In genomic region chr11:12430351-12430750, GRCh38 we compare ENCODE assay signal across 12 cellular contexts. TPM values are rescaled to one million over a fixed set of nuclear protein-coding genes. Genes with fewer than 3 reads are reported as not detected.
DNase-seq lines count a peak whose midpoint lies in the region; ATAC-seq and TF ChIP-seq lines count a peak whose summit lies in the region.
"Had no signal": no experiment of that assay in that cellular context is flagged by ENCODE, and none has a peak within 500 bp of the region (broad histone marks: within the 10 kb centered on the region; RNA-seq: fewer than 3 reads in every experiment).

No MANE protein-coding gene starts in this region.

- H3K9me3 ChIP-seq in AG04450 (ENCODE audit: control insufficient read depth, insufficient read depth, low read length) (no peaks in the 10 kb centered on the region), adipocyte (ENCODE audit: control insufficient read depth, low read length) (no peaks in the 10 kb centered on the region)
- H3K9me3 ChIP-seq: thyroid gland had no signal

- H3K36me3 ChIP-seq in adipocyte (ENCODE audit: control insufficient read depth, insufficient read depth, low read length, severe bottlenecking): peaks cover 15% of the 10 kb centered on the region
- H3K36me3 ChIP-seq: thyroid gland had no signal

- CTCF ChIA-PET in AG04450 (lab: Charles Lee): interaction anchor here (1.8 kb wide), 1 partner anchor 99 kb away, joined by 7 read pairs; no protein-coding TSS in a partner anchor

- H3K27ac ChIP-seq in AG04450 (ENCODE audit: low read depth, low read length): peak overlapping the region; percentile 93

- H3K9ac ChIP-seq in adipocyte (ENCODE audit: low read length): peak overlapping the region; percentile 82

- H3K4me1 ChIP-seq in adipocyte (ENCODE audit: control insufficient read depth, insufficient read depth, low read length): peaks cover 57% of the 10 kb centered on the region

- POLR2A ChIA-PET in AG04450 (lab: Yijun Ruan, JAX): interaction anchor here (0.9 to 1.0 kb wide), 2 partner anchors 12 to 32 kb away, joined by 3 to 4 read pairs; no protein-coding TSS in a partner anchor

- peak overlapping the region; percentile 75 for H3K27ac Mint-ChIP-seq in progenitor cell of endocrine pancreas

- DNase-seq in AG04450 (ENCODE audit: low read depth, low spot score): no peak
- DNase-seq in adipocyte (ENCODE audit: low read depth): peak; percentile 46
- DNase-seq in fibroblast of villous mesenchyme (ENCODE audit: low read depth): peak; percentile 65
- no peak for DNase-seq in progenitor cell of endocrine pancreas (ENCODE audit: low spot score, unreplicated experiment)
- no peak for DNase-seq in T-helper 2 cell
- DNase-seq: caudate nucleus, NCI-H1694 had no signal

- H3K9me3 Mint-ChIP-seq in progenitor cell of endocrine pancreas (ENCODE audit: low read depth): no peaks in the 10 kb centered on the region
- H3K9me3 Mint-ChIP-seq: neural crest cell had no signal

- no peaks in the 10 kb centered on the region for H3K27me3 Mint-ChIP-seq in progenitor cell of endocrine pancreas

- ATAC-seq in HG03135 (IDR thresholded peaks at IDR 0.05; ENCODE audit: unreplicated experiment) (no peak), GM19328 (IDR thresholded peaks at IDR 0.05; ENCODE audit: unreplicated experiment) (no peak), GM19395 (IDR thresholded peaks at IDR 0.05; ENCODE audit: unreplicated experiment) (no peak)

- H3K4me3 ChIP-seq in AG04450 (ENCODE audit: low read depth, low read length) (no peak overlapping the region), adipocyte (ENCODE audit: low read length) (peak overlapping the region; percentile 54), fibroblast of villous mesenchyme (ENCODE audit: low read depth, low read length) (no peak overlapping the region)
- H3K4me3 ChIP-seq: thyroid gland had no signal

- H3K4me3 Mint-ChIP-seq in progenitor cell of endocrine pancreas (ENCODE audit: low read depth): no peak overlapping the region
- H3K4me3 Mint-ChIP-seq: neural crest cell had no signal

- H3K27me3 ChIP-seq in AG04450 (ENCODE audit: control insufficient read depth, insufficient read depth, low read length): no peaks in the 10 kb centered on the region
- H3K27me3 ChIP-seq in adipocyte (replicated peaks; ENCODE audit: control insufficient read depth, insufficient read depth, low read length): no peaks in the 10 kb centered on the region
- H3K27me3 ChIP-seq: thyroid gland had no signal

- TF ChIP-seq CTCF in AG04450 (IDR thresholded peaks at IDR 0.05; ENCODE audit: low read depth, low read length) (no peak), fibroblast of villous mesenchyme (IDR thresholded peaks at IDR 0.05; ENCODE audit: insufficient read depth, low read depth, low read length) (no peak), progenitor cell of endocrine pancreas (IDR thresholded peaks at IDR 0.05; ENCODE audit: unreplicated experiment) (no peak)

- peaks cover 1% of the 10 kb centered on the region for H3K36me3 Mint-ChIP-seq in progenitor cell of endocrine pancreas (ENCODE audit: insufficient read depth)

- peaks cover 25% of the 10 kb centered on the region for H3K4me1 Mint-ChIP-seq in progenitor cell of endocrine pancreas (ENCODE audit: low read depth)

RNA-seq across cellular contexts. Expression of gene PARVA, which starts 53.0 kb away (rescaled TPM):
- polyA plus RNA-seq in AG04450 (2011; rRNA removed): 134 and 142 TPM in 2 replicates
- 127 and 138 TPM in 2 replicates for polyA minus RNA-seq in AG04450 (2011; rRNA and poly(A)+ RNA removed)
- total RNA-seq in fibroblast of villous mesenchyme: 72.5 and 76.4 TPM in 2 replicates
- 49.3 and 50.2 TPM in 2 replicates for total RNA-seq in progenitor cell of endocrine pancreas

Comparison
In these comparisons a context has a peak if more than half of its experiments do, and no peak if none do; other contexts are left out.
1. DNase-seq: peak in adipocyte (single experiment) and fibroblast of villous mesenchyme (single experiment); none in AG04450 (single experiment), progenitor cell of endocrine pancreas (single experiment) and T-helper 2 cell (0 of 5).